ENCODE assay signal across 1 cellular context in the genomic region with DNA sequence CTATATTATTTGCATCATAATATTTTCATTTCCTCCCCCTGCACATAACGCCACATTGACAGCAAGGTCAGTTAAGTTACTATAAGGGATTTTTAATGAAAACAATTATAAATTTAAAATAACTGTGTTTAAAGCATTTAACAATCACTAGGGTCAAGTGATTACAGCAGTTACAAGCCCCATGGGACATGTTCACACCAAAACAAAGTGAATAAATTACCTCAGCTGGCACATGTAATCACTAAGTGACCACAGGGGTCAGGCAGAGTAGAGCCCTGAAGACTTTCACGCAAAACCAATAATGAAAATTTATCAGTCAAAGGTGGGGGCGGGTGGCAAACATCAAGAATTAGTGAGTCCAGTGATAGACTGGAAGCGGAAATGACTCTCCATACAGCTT.
TF ChIP-seq lines count a peak whose summit lies in the region.

No MANE protein-coding gene starts in this region.

TF ChIP-seq in HEK293, 187 proteins besides CTCF, POLR2A, EP300 and RAD21 (continued from another document and continues in another):
- TF ChIP-seq, protein P1, sequence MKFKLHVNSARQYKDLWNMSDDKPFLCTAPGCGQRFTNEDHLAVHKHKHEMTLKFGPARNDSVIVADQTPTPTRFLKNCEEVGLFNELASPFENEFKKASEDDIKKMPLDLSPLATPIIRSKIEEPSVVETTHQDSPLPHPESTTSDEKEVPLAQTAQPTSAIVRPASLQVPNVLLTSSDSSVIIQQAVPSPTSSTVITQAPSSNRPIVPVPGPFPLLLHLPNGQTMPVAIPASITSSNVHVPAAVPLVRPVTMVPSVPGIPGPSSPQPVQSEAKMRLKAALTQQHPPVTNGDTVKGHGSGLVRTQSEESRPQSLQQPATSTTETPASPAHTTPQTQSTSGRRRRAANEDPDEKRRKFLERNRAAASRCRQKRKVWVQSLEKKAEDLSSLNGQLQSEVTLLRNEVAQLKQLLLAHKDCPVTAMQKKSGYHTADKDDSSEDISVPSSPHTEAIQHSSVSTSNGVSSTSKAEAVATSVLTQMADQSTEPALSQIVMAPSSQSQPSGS (tag by site-specific recombination; IDR thresholded peaks at IDR 0.05; ENCODE audit: low read depth) = 0 out of 2 replicates have a peak, but pooled peaks have one; percentile 5
- TF ChIP-seq ZNF341 (tag by site-specific recombination; IDR thresholded peaks at IDR 0.05; ENCODE audit: low read depth) = 0 out of 2 replicates have a peak, but pooled peaks have one; percentile 15
- TF ChIP-seq ZNF843 (tag by site-specific recombination; IDR thresholded peaks at IDR 0.05) = peak; percentile 74
- TF ChIP-seq ZNF621 (tag by site-specific recombination; IDR thresholded peaks at IDR 0.05) = no peak
- TF ChIP-seq ELK4 (IDR thresholded peaks at IDR 0.05; ENCODE audit: borderline replicate concordance, low read depth, low read length) = no peak
- no peak for TF ChIP-seq ZNF274 (IDR thresholded peaks at IDR 0.05; ENCODE audit: low read length)
- no peak for TF ChIP-seq ZNF274 (tag by site-specific recombination; IDR thresholded peaks at IDR 0.05; ENCODE audit: borderline replicate concordance)
- no peak for TF ChIP-seq ZNF544 (tag by site-specific recombination; IDR thresholded peaks at IDR 0.05)
- TF ChIP-seq ZNF777 (tag by site-specific recombination; IDR thresholded peaks at IDR 0.05; ENCODE audit: borderline replicate concordance) = no peak
- TF ChIP-seq FEZF1 (tag by site-specific recombination; IDR thresholded peaks at IDR 0.05) = peak; percentile 70
- TF ChIP-seq, protein P2, sequence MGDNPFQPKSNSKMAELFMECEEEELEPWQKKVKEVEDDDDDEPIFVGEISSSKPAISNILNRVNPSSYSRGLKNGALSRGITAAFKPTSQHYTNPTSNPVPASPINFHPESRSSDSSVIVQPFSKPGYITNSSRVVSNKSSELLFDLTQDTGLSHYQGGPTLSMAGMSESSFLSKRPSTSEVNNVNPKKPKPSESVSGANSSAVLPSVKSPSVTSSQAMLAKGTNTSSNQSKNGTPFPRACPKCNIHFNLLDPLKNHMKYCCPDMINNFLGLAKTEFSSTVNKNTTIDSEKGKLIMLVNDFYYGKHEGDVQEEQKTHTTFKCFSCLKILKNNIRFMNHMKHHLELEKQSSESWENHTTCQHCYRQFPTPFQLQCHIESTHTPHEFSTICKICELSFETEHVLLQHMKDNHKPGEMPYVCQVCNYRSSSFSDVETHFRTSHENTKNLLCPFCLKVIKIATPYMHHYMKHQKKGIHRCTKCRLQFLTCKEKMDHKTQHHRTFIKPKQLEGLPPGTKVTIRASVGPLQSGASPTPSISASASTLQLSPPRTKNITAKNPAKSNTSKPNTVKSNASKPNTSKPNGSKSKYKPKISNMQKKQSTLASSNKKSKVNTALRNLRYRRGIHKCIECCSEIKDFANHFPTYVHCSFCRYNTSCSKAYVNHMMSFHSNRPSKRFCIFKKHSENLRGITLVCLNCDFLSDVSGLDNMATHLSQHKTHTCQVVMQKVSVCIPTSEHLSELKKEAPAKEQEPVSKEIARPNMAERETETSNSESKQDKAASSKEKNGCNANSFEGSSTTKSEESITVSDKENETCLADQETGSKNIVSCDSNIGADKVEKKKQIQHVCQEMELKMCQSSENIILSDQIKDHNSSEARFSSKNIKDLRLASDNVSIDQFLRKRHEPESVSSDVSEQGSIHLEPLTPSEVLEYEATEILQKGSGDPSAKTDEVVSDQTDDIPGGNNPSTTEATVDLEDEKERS (tag by site-specific recombination; IDR thresholded peaks at IDR 0.05) = no peak
- TF ChIP-seq ZBTB20 (tag by site-specific recombination; IDR thresholded peaks at IDR 0.05) = peak; percentile 72
- no peak for TF ChIP-seq ZNF596 (tag by site-specific recombination; IDR thresholded peaks at IDR 0.05)
- TF ChIP-seq ZNF791 (tag by site-specific recombination; IDR thresholded peaks at IDR 0.05) = no peak
- TF ChIP-seq ZBTB10 (tag by site-specific recombination; IDR thresholded peaks at IDR 0.05) = no peak
- no peak for TF ChIP-seq ZNF501 (tag by site-specific recombination; IDR thresholded peaks at IDR 0.05)
- TF ChIP-seq ZNF324 (tag by site-specific recombination; IDR thresholded peaks at IDR 0.05) = no peak
- no peak for TF ChIP-seq ZNF792 (tag by site-specific recombination; IDR thresholded peaks at IDR 0.05)
- no peak for TF ChIP-seq ZNF488 (tag by site-specific recombination; IDR thresholded peaks at IDR 0.05)
- TF ChIP-seq HOXC10 (CRISPR knock-in tag; IDR thresholded peaks at IDR 0.05) = no peak
- no peak for TF ChIP-seq KLF8 (tag by site-specific recombination; IDR thresholded peaks at IDR 0.05)
- TF ChIP-seq, protein P3, sequence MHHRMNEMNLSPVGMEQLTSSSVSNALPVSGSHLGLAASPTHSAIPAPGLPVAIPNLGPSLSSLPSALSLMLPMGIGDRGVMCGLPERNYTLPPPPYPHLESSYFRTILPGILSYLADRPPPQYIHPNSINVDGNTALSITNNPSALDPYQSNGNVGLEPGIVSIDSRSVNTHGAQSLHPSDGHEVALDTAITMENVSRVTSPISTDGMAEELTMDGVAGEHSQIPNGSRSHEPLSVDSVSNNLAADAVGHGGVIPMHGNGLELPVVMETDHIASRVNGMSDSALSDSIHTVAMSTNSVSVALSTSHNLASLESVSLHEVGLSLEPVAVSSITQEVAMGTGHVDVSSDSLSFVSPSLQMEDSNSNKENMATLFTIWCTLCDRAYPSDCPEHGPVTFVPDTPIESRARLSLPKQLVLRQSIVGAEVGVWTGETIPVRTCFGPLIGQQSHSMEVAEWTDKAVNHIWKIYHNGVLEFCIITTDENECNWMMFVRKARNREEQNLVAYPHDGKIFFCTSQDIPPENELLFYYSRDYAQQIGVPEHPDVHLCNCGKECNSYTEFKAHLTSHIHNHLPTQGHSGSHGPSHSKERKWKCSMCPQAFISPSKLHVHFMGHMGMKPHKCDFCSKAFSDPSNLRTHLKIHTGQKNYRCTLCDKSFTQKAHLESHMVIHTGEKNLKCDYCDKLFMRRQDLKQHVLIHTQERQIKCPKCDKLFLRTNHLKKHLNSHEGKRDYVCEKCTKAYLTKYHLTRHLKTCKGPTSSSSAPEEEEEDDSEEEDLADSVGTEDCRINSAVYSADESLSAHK (tag by site-specific recombination; IDR thresholded peaks at IDR 0.05) = no peak
- TF ChIP-seq KLF17 (tag by site-specific recombination; IDR thresholded peaks at IDR 0.05) = no peak
- TF ChIP-seq GLIS2 (tag by site-specific recombination; IDR thresholded peaks at IDR 0.05) = no peak
- no peak for TF ChIP-seq WT1 (tag by site-specific recombination; IDR thresholded peaks at IDR 0.05)
- no peak for TF ChIP-seq MZF1 (tag by site-specific recombination; IDR thresholded peaks at IDR 0.05; ENCODE audit: borderline replicate concordance)
- TF ChIP-seq SALL2 (tag by site-specific recombination; IDR thresholded peaks at IDR 0.05; ENCODE audit: borderline replicate concordance) = no peak
- no peak for TF ChIP-seq ZNF626 (tag by site-specific recombination; IDR thresholded peaks at IDR 0.05)
- no peak for TF ChIP-seq REPIN1 (tag by site-specific recombination; IDR thresholded peaks at IDR 0.05; ENCODE audit: low read depth)
- TF ChIP-seq ZNF529 (tag by site-specific recombination; IDR thresholded peaks at IDR 0.05; ENCODE audit: insufficient replicate concordance) = no peak
- no peak for TF ChIP-seq ZNF670 (tag by site-specific recombination; IDR thresholded peaks at IDR 0.05; ENCODE audit: low read depth)
- TF ChIP-seq ZBTB6 (tag by site-specific recombination; IDR thresholded peaks at IDR 0.05) = no peak
- no peak for TF ChIP-seq SP3 (tag by site-specific recombination; IDR thresholded peaks at IDR 0.05)
- no peak for TF ChIP-seq ZSCAN5A (tag by site-specific recombination; IDR thresholded peaks at IDR 0.05)
- TF ChIP-seq ZNF639 (tag by site-specific recombination; IDR thresholded peaks at IDR 0.05) = no peak
- no peak for TF ChIP-seq SCRT2 (tag by site-specific recombination; IDR thresholded peaks at IDR 0.05)
- no peak for TF ChIP-seq TRIM28 (IDR thresholded peaks at IDR 0.05; ENCODE audit: borderline replicate concordance, low read length)
- TF ChIP-seq, protein P4, sequence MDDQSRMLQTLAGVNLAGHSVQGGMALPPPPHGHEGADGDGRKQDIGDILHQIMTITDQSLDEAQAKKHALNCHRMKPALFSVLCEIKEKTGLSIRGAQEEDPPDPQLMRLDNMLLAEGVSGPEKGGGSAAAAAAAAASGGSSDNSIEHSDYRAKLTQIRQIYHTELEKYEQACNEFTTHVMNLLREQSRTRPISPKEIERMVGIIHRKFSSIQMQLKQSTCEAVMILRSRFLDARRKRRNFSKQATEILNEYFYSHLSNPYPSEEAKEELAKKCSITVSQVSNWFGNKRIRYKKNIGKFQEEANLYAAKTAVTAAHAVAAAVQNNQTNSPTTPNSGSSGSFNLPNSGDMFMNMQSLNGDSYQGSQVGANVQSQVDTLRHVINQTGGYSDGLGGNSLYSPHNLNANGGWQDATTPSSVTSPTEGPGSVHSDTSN (CRISPR knock-in tag; IDR thresholded peaks at IDR 0.05) = no peak
